10 cellular contexts compared by ENCODE assay signal in genomic region chr4:73479323-73479722, GRCh38. TPM values are rescaled to one million over a fixed set of nuclear protein-coding genes. Genes with fewer than 3 reads are reported as not detected.
"Had no signal": no experiment of that assay in that cellular context is flagged by ENCODE, and none has a peak within 500 bp of the region (broad histone marks: within the 10 kb centered on the region; RNA-seq: fewer than 3 reads in every experiment).

No MANE protein-coding gene starts in this region.

- H3K4me3 ChIP-seq: GM23248, HAP-1, K562 had no signal

- H3K4me1 ChIP-seq: HAP-1 had no signal

- H3K36me3 ChIP-seq: HAP-1 had no signal

- H3K9me3 ChIP-seq: HAP-1 had no signal

- H3K9ac ChIP-seq: GM23248 had no signal

- DNase-seq: GM23248, GOT3, H7, HFFc6, IMR-90 had no signal

- H3K27ac ChIP-seq: GM23248, HL-60 had no signal

RNA-seq across cellular contexts. Expression of gene AFM, which starts 2.2 kb away (rescaled TPM):
- total RNA-seq: GM23248, H4, H7, HFFc6, HT1080, IMR-90 had no signal
- polyA plus RNA-seq: GM23248, IMR-90 had no signal

RNA-seq across cellular contexts. Expression of gene AFP, which starts 43.3 kb away (rescaled TPM):
- total RNA-seq: GM23248 had no signal
